ENCODE assay signal across 22 cellular contexts in genomic region chr4:188660796-188661195, GRCh38.
DNase-seq lines count a peak whose midpoint lies in the region; ATAC-seq and TF ChIP-seq lines count a peak whose summit lies in the region.
"Had no signal": no experiment of that assay in that cellular context is flagged by ENCODE, and none has a peak within 500 bp of the region (broad histone marks: within the 10 kb centered on the region; RNA-seq: fewer than 3 reads in every experiment).

No MANE protein-coding gene starts in this region.

- no peak overlapping the region for H3K4ac ChIP-seq in IMR-90 (ENCODE audit: low read depth, low read length)

- TF ChIP-seq RAD21 in IMR-90 (IDR thresholded peaks at IDR 0.05; ENCODE audit: low read length), result no peak

- no TSS peak for BruUV-seq in IMR-90 (replicated peaks; lab: Mats Ljungman, UMichigan)

- no peak for ATAC-seq in IMR-90 (ENCODE audit: low read depth)
- ATAC-seq: activated CD8-positive, alpha-beta memory T cell treated with anti-CD3 and anti-CD28 coated beads, Interleukin-2, amount 10 ng/mL, durations not matched to agents 7 days and 5 days; CD8-positive, alpha-beta T cell; heart left ventricle; stimulated activated effector memory CD8-positive, alpha-beta T cell treated with anti-CD3 and anti-CD28 coated beads, Interleukin-12 subunit alpha, Interleukin-12 subunit beta, amount 100 ng/mL, for 72 hours had no signal

- H3K18ac ChIP-seq in IMR-90 (ENCODE audit: low read depth, low read length), result no peak overlapping the region

- H3F3A ChIP-seq in smooth muscle cell (ENCODE audit: low read depth), result no peaks in the 10 kb centered on the region

- no peaks in the 10 kb centered on the region; the same call in 1 of the 2 replicates for H3K9me3 ChIP-seq in IMR-90 (ENCODE audit: control insufficient read depth, insufficient read depth, low read length)
- no peaks in the 10 kb centered on the region for H3K9me3 ChIP-seq in suprapubic skin
- H3K9me3 ChIP-seq in smooth muscle cell (replicated peaks; ENCODE audit: low read depth), result no peaks in the 10 kb centered on the region
- H3K9me3 ChIP-seq in testis, result no peaks in the 10 kb centered on the region
- H3K9me3 ChIP-seq: heart left ventricle, ovary, transverse colon had no signal

- DNase-seq in IMR-90, result no peak
- peak in 55 of 61 donors; percentile 8 to 89 (median 63) for DNase-seq in caudate nucleus (lab: John Stamatoyannopoulos, UW)
- peak; percentile 83 for DNase-seq in pons (ENCODE audit: low spot score)
- no peak for DNase-seq in NOMO-1 (lab: John Stamatoyannopoulos, UW; ENCODE audit: unreplicated experiment in 2 of 2)
- no peak for DNase-seq in suprapubic skin (ENCODE audit: low spot score in 2 of 2)
- no peak for DNase-seq in smooth muscle cell (lab: John Stamatoyannopoulos, UW; ENCODE audit: unreplicated experiment)
- no peak for DNase-seq in testis
- DNase-seq: activated CD4-positive, alpha-beta T cell treated with anti-CD3 and anti-CD28 coated beads for 4 hours; activated CD8-positive, alpha-beta memory T cell treated with anti-CD3 and anti-CD28 coated beads, Interleukin-2, amount 10 ng/mL, durations not matched to agents 7 days and 5 days; CD8-positive, alpha-beta T cell; DMS79 treated with DMSO at 0.1 percent for 48 hours; heart left ventricle; immature natural killer cell; NCI-H1092; NCI-H2081; NCI-H510A treated with DMSO at 0.1 percent for 48 hours; ovary; SHP77; transverse colon had no signal

- no peak overlapping the region for H3K4me2 ChIP-seq in IMR-90 (ENCODE audit: low read depth, low read length)
- H3K4me2 ChIP-seq in smooth muscle cell, result no peak overlapping the region
- H3K4me2 ChIP-seq: KMS-11 had no signal

- H2BK120ac ChIP-seq in IMR-90 (ENCODE audit: low read depth, low read length), result peak overlapping the region; percentile 22; the same call in 1 of the 2 replicates

- no peaks in the 10 kb centered on the region for H4K20me1 ChIP-seq in IMR-90 (ENCODE audit: insufficient read depth, low read length)
- H4K20me1 ChIP-seq in smooth muscle cell (ENCODE audit: low read depth), result no peaks in the 10 kb centered on the region

- no CpG with 5 or more reads among the region's 7 CpGs for WGBS in IMR-90 (ENCODE audit: extremely low coverage in 2 of 2, insufficient read length in 1 of 2), 2 experiments
- 70% methylated on average over 7 of the region's 7 CpGs for WGBS in suprapubic skin
- 90% methylated on average over 7 of the region's 7 CpGs for WGBS in smooth muscle cell (ENCODE audit: low lambda C conversion rate)
- WGBS in testis, 2 donors, result 73 to 78% methylated on average over 7 of the region's 7 CpGs

- no peak overlapping the region for H3K9ac ChIP-seq in IMR-90 (ENCODE audit: low read depth, low read length)
- no peak overlapping the region for H3K9ac ChIP-seq in smooth muscle cell (ENCODE audit: low read depth)
- H3K9ac ChIP-seq: KMS-11 had no signal

- H3K4me1 ChIP-seq in IMR-90 (ENCODE audit: control insufficient read depth, insufficient read depth, low read length), result peaks cover 1% of the 10 kb centered on the region; the same call in 1 of the 2 replicates
- H3K4me1 ChIP-seq in suprapubic skin, result no peaks in the 10 kb centered on the region
- H3K4me1 ChIP-seq in smooth muscle cell (ENCODE audit: low read depth), result peaks cover 7% of the 10 kb centered on the region
- no peaks in the 10 kb centered on the region for H3K4me1 ChIP-seq in testis
- H3K4me1 ChIP-seq: heart left ventricle, transverse colon had no signal

- TF ChIP-seq POLR2A in IMR-90 (IDR thresholded peaks at IDR 0.05; ENCODE audit: low read depth, low read length) (no peak), suprapubic skin (IDR thresholded peaks at IDR 0.05) (no peak), testis (IDR thresholded peaks at IDR 0.05) (no peak)

- TF ChIP-seq EP300 in suprapubic skin (IDR thresholded peaks at IDR 0.05), result no peak

- H2AK5ac ChIP-seq in IMR-90 (ENCODE audit: low read depth, low read length), result no peak overlapping the region

- POLR2A ChIA-PET in IMR-90 (lab: Charles Lee; ENCODE audit: unreplicated experiment), result no interaction called here

- H4K8ac ChIP-seq in IMR-90 (ENCODE audit: low read depth in 2 of 2, low read length in 2 of 2), result no peak overlapping the region

- no peak overlapping the region for H3K23ac ChIP-seq in IMR-90 (ENCODE audit: low read depth, low read length)

- no peaks in the 10 kb centered on the region for H3K79me1 ChIP-seq in IMR-90 (ENCODE audit: low read depth in 1 of 2, low read length in 2 of 2)

- H3K4me3 ChIP-seq in IMR-90 (ENCODE audit: insufficient read depth, low read depth, low read length), result no peak overlapping the region
- H3K4me3 ChIP-seq in suprapubic skin, result no peak overlapping the region
- no peak overlapping the region for H3K4me3 ChIP-seq in smooth muscle cell
- H3K4me3 ChIP-seq in testis, result no peak overlapping the region
- H3K4me3 ChIP-seq: heart left ventricle, ovary, transverse colon had no signal

- H2BK5ac ChIP-seq in IMR-90 (ENCODE audit: low read depth, low read length, poor library complexity, severe bottlenecking), result no peak overlapping the region

- H3K14ac ChIP-seq in IMR-90 (replicated peaks; ENCODE audit: low read depth, low read length), result no peak overlapping the region

- no peak overlapping the region for H3K27ac ChIP-seq in IMR-90 (ENCODE audit: insufficient read depth, low read length)
- peak overlapping the region; percentile 74 for H3K27ac ChIP-seq in caudate nucleus (ENCODE audit: low read depth, low read length)
- H3K27ac ChIP-seq in layer of hippocampus (ENCODE audit: low read depth, low read length), result peak overlapping the region; percentile 38
- no peak overlapping the region for H3K27ac ChIP-seq in suprapubic skin
- H3K27ac ChIP-seq in smooth muscle cell (ENCODE audit: low read depth), result no peak overlapping the region
- H3K27ac ChIP-seq in testis, result no peak overlapping the region
- H3K27ac ChIP-seq: heart left ventricle, KMS-11, ovary, transverse colon had no signal

- no peaks in the 10 kb centered on the region for H3K27me3 ChIP-seq in IMR-90 (ENCODE audit: control insufficient read depth, insufficient read depth, low read length)
- no peaks in the 10 kb centered on the region for H3K27me3 ChIP-seq in layer of hippocampus (ENCODE audit: control insufficient read depth, insufficient read depth, low read length)
- H3K27me3 ChIP-seq in suprapubic skin, result no peaks in the 10 kb centered on the region
- no peaks in the 10 kb centered on the region for H3K27me3 ChIP-seq in smooth muscle cell (ENCODE audit: low read depth)
- H3K27me3 ChIP-seq in testis, result no peaks in the 10 kb centered on the region
- H3K27me3 ChIP-seq: heart left ventricle, ovary, transverse colon had no signal

- no peak overlapping the region for H3K56ac ChIP-seq in IMR-90 (ENCODE audit: extremely low read depth, insufficient read depth, low read length)

- H3K36me3 ChIP-seq in IMR-90 (ENCODE audit: control insufficient read depth, insufficient read depth, low read length), result no peaks in the 10 kb centered on the region
- H3K36me3 ChIP-seq in suprapubic skin, result no peaks in the 10 kb centered on the region
- no peaks in the 10 kb centered on the region for H3K36me3 ChIP-seq in smooth muscle cell (ENCODE audit: low read depth)
- no peaks in the 10 kb centered on the region for H3K36me3 ChIP-seq in testis (ENCODE audit: low read depth, missing control alignments)
- H3K36me3 ChIP-seq: heart left ventricle, ovary, transverse colon had no signal

- no peaks in the 10 kb centered on the region for H3K79me2 ChIP-seq in smooth muscle cell (ENCODE audit: low read depth)

- H2AK9ac ChIP-seq in IMR-90 (replicated peaks; ENCODE audit: low read depth, low read length, poor library complexity), result no peak overlapping the region

- no peak overlapping the region for H2BK20ac ChIP-seq in IMR-90 (ENCODE audit: low read depth, low read length)

- no peak overlapping the region for H4K5ac ChIP-seq in IMR-90 (ENCODE audit: low read depth, low read length)

- H3K9me1 ChIP-seq in IMR-90 (ENCODE audit: insufficient read depth, low read length), result 0 out of 2 replicates have a peak, but pooled peaks cover 2% of the 10 kb centered on the region

- TF ChIP-seq CTCF in IMR-90 (conservative IDR thresholded peaks at IDR 0.05; ENCODE audit: low read depth, low read length) (no peak), suprapubic skin (IDR thresholded peaks at IDR 0.05) (no peak), smooth muscle cell (IDR thresholded peaks at IDR 0.05; ENCODE audit: borderline replicate concordance, insufficient read depth, poor library complexity, severe bottlenecking) (no peak), testis (IDR thresholded peaks at IDR 0.05) (no peak)

- dilution Hi-C loops in IMR-90 (cut with HindIII; ENCODE audit: low sequenced_read_pairs, unreplicated experiment), result no loop called here

- in situ Hi-C loops in IMR-90 (cut with MboI; ENCODE audit: low sequenced_read_pairs), result no loop called here

- no peak overlapping the region for H4K91ac ChIP-seq in IMR-90 (ENCODE audit: insufficient read depth, low read depth, low read length)

- no peak overlapping the region for H2BK15ac ChIP-seq in IMR-90 (ENCODE audit: low read depth, low read length)

- H2AFZ ChIP-seq in IMR-90 (replicated peaks; ENCODE audit: low read length, poor library complexity), result no peak overlapping the region
- no peak overlapping the region for H2AFZ ChIP-seq in smooth muscle cell (ENCODE audit: low read depth)

- intact Hi-C loops in IMR-90 (cut with micrococcal nuclease), result no loop called here
- intact Hi-C loops in testis (cut with DNase I; ENCODE audit: low total_unique reads), result no loop called here

- CTCF ChIA-PET in IMR-90 (lab: Yijun Ruan, JAX), result interaction anchor here (1.6 kb wide), 1 partner anchor 12 kb away, joined by 4 read pairs; no protein-coding TSS in a partner anchor

TF ChIP-seq in IMR-90, 13 proteins besides CTCF, POLR2A, EP300 and RAD21 (continues in another document):
- TF ChIP-seq FOS (IDR thresholded peaks at IDR 0.05; ENCODE audit: low read depth, low read length), result no peak
- no peak for TF ChIP-seq RFX5 (IDR thresholded peaks at IDR 0.05; ENCODE audit: low read depth, low read length)
- TF ChIP-seq MXI1 (IDR thresholded peaks at IDR 0.05; ENCODE audit: borderline replicate concordance, low read depth, low read length), result no peak
- no peak for TF ChIP-seq RCOR1 (IDR thresholded peaks at IDR 0.05; ENCODE audit: insufficient replicate concordance, low read length)
- no peak for TF ChIP-seq USF2 (IDR thresholded peaks at IDR 0.05; ENCODE audit: low read depth, low read length)
- TF ChIP-seq SMC3 (IDR thresholded peaks at IDR 0.05; ENCODE audit: low read depth, low read length), result no peak
- TF ChIP-seq MAZ (IDR thresholded peaks at IDR 0.05; ENCODE audit: borderline replicate concordance, low read depth, low read length), result no peak
- no peak for TF ChIP-seq CHD1 (IDR thresholded peaks at IDR 0.05; ENCODE audit: low read depth, low read length)
- no peak for TF ChIP-seq BHLHE40 (IDR thresholded peaks at IDR 0.05; ENCODE audit: low read depth, low read length)

Comparison
In these comparisons a context has a peak if more than half of its experiments do, and no peak if none do; other contexts are left out.
1. DNase-seq: peak in caudate nucleus (55 of 61) and pons (single experiment); none in IMR-90 (single experiment), NOMO-1 (0 of 2), suprapubic skin (0 of 2), smooth muscle cell (single experiment) and testis (single experiment).
2. H3K27ac ChIP-seq: peak in caudate nucleus (single experiment) and layer of hippocampus (single experiment); none in IMR-90 (single experiment), suprapubic skin (single experiment), smooth muscle cell (single experiment) and testis (0 of 2).